8 cellular contexts compared by ENCODE assay signal in genomic region chr21:28221984-28222383, GRCh38.
"Had no signal": no experiment of that assay in that cellular context is flagged by ENCODE, and none has a peak within 500 bp of the region (broad histone marks: within the 10 kb centered on the region; RNA-seq: fewer than 3 reads in every experiment).

No MANE protein-coding gene starts in this region.

- DNase-seq: H9, HCEC 1CT, KG1 had no signal

- H3K9me3 Mint-ChIP-seq: H9 had no signal

- FAIRE-seq: H1, H54, HTR-8/SVneo, K562 had no signal

- ATAC-seq: K562 had no signal

- H2AFZ ChIP-seq: GM23248 had no signal

- H3K27ac ChIP-seq: GM23248 had no signal

- H3K27ac Mint-ChIP-seq: H9 had no signal

- H3K4me3 Mint-ChIP-seq: H9 had no signal

- H3K4me3 ChIP-seq: GM23248, K562 had no signal
